ENCODE assay signal across 10 cellular contexts in genomic region chr6:165556116-165556843, GRCh38.
DNase-seq lines count a peak whose midpoint lies in the region; ATAC-seq and TF ChIP-seq lines count a peak whose summit lies in the region.
"Had no signal": no experiment of that assay in that cellular context is flagged by ENCODE, and none has a peak within 500 bp of the region (broad histone marks: within the 10 kb centered on the region; RNA-seq: fewer than 3 reads in every experiment).

No MANE protein-coding gene starts in this region.

- no peaks in the 10 kb centered on the region for H3K4me1 ChIP-seq in GM23248 (ENCODE audit: insufficient read depth)

- H3F3A ChIP-seq in GM23248 (ENCODE audit: insufficient read depth), result no peaks in the 10 kb centered on the region

- H3K9me3 ChIP-seq in GM23248 (ENCODE audit: low read depth), result no peaks in the 10 kb centered on the region

- no peak overlapping the region for H2AFZ ChIP-seq in GM23248

- H3K9me2 ChIP-seq in GM23248 (ENCODE audit: insufficient read depth), result no peaks in the 10 kb centered on the region

- in situ Hi-C loops in GM23248 (cut with MboI), result no loop called here

- no peaks in the 10 kb centered on the region for H3K27me3 ChIP-seq in GM23248 (replicated peaks; ENCODE audit: insufficient read depth)

- ATAC-seq in HG02623 (IDR thresholded peaks at IDR 0.05; ENCODE audit: unreplicated experiment) (no peak), HG02840 (IDR thresholded peaks at IDR 0.05; ENCODE audit: low FRiP score, unreplicated experiment) (no peak)

- H3K4me2 ChIP-seq in GM23248 (ENCODE audit: unreplicated experiment), result no peak overlapping the region

- H3K9ac ChIP-seq in GM23248, result no peak overlapping the region

- no peaks in the 10 kb centered on the region for H3K79me2 ChIP-seq in GM23248 (ENCODE audit: insufficient read depth)

- H3K36me3 ChIP-seq in GM23248 (ENCODE audit: low read depth), result no peaks in the 10 kb centered on the region

- H3K4me3 ChIP-seq in epithelial cell of proximal tubule (ENCODE audit: low read depth, low read length), result peak overlapping the region; percentile 44
- H3K4me3 ChIP-seq in GM23248, result no peak overlapping the region

- no peak overlapping the region for H3K27ac ChIP-seq in GM23248
- H3K27ac ChIP-seq: 22Rv1 had no signal

- DNase-seq in DMS79 (lab: John Stamatoyannopoulos, UW) (peak; percentile 2), DMS79 treated with DMSO at 0.1 percent for 48 hours (lab: John Stamatoyannopoulos, UW) (no peak), NCI-H774 (lab: John Stamatoyannopoulos, UW) (peak; percentile 76), epithelial cell of proximal tubule (ENCODE audit: low read depth) (no peak), smooth muscle cell of the brain vasculature (ENCODE audit: low read depth, low spot score) (peak; percentile 50), GM23248 (no peak)
- DNase-seq: retina had no signal

- TF ChIP-seq CTCF in epithelial cell of proximal tubule (conservative IDR thresholded peaks at IDR 0.05; ENCODE audit: low read depth, low read length), result no peak

- H4K20me1 ChIP-seq in GM23248 (ENCODE audit: insufficient read depth), result no peaks in the 10 kb centered on the region

- WGBS in GM23248 (ENCODE audit: low coverage in 1 of 2, low lambda C conversion rate in 2 of 2, missing lambda C conversion rate in 2 of 2), 2 experiments, result 15 to 21% methylated on average over 3 of the region's 3 CpGs

Comparison
In these comparisons a context has a peak if more than half of its experiments do, and no peak if none do; other contexts are left out.
1. DNase-seq: peak in DMS79 (single experiment), NCI-H774 (single experiment) and smooth muscle cell of the brain vasculature (single experiment); none in DMS79 treated with DMSO at 0.1 percent for 48 hours (single experiment), epithelial cell of proximal tubule (single experiment) and GM23248 (single experiment).